ENCODE assay signal across 15 cellular contexts in genomic region chr12:50053583-50053982, GRCh38.
"Had no signal": no experiment of that assay in that cellular context is flagged by ENCODE, and none has a peak within 500 bp of the region (broad histone marks: within the 10 kb centered on the region; RNA-seq: fewer than 3 reads in every experiment).

No MANE protein-coding gene starts in this region.

- H3K9me3 ChIP-seq: gastroesophageal sphincter, upper lobe of right lung had no signal

- H3K4me3 Mint-ChIP-seq: activated CD4-positive, alpha-beta T cell treated with anti-CD3 and anti-CD28 coated beads, Interleukin-2, amount 10 ng/mL, durations not matched to agents 7 days and 5 days; activated naive CD4-positive, alpha-beta T cell treated with anti-CD3 and anti-CD28 coated beads, Interleukin-2, amount 50 U/mL, for 24 hours had no signal

- H3K27ac ChIP-seq: gastroesophageal sphincter, parathyroid adenoma, upper lobe of right lung had no signal

- H3K36me3 Mint-ChIP-seq: activated naive CD4-positive, alpha-beta T cell treated with anti-CD3 and anti-CD28 coated beads, Interleukin-2, amount 50 U/mL, for 24 hours had no signal

- H3K9me3 Mint-ChIP-seq: activated CD4-positive, alpha-beta T cell treated with anti-CD3 and anti-CD28 coated beads, Interleukin-2, amount 10 ng/mL, durations not matched to agents 7 days and 5 days; activated naive CD4-positive, alpha-beta T cell treated with anti-CD3 and anti-CD28 coated beads, Interleukin-2, amount 50 U/mL, for 24 hours had no signal

- H3K36me3 ChIP-seq: gastroesophageal sphincter, upper lobe of right lung had no signal

- ATAC-seq: gastroesophageal sphincter; left ventricle myocardium superior; stimulated activated naive CD8-positive, alpha-beta T cell treated with anti-CD3 and anti-CD28 coated beads, Interleukin-15, Interleukin-2, amounts not matched to agents 100 U/mL and 50 U/mL, for 24 hours; upper lobe of right lung had no signal

- H3K4me3 ChIP-seq: gastroesophageal sphincter, upper lobe of right lung had no signal

- H3K27ac Mint-ChIP-seq: activated CD4-positive, alpha-beta T cell treated with anti-CD3 and anti-CD28 coated beads, Interleukin-2, amount 10 ng/mL, durations not matched to agents 7 days and 5 days; activated naive CD4-positive, alpha-beta T cell treated with anti-CD3 and anti-CD28 coated beads, Interleukin-2, amount 50 U/mL, for 24 hours had no signal

- DNase-seq: activated CD4-positive, alpha-beta T cell treated with anti-CD3 and anti-CD28 coated beads, Interleukin-2, amount 10 ng/mL, durations not matched to agents 7 days and 5 days; activated CD4-positive, CD25-positive, alpha-beta regulatory T cell; activated effector memory CD4-positive, alpha-beta T cell treated with Interleukin-2 at 50 U/mL for 16 hours; central memory CD4-positive, alpha-beta T cell; cortex of kidney; effector CD8-positive, alpha-beta T cell; hippocampal formation; left ventricle myocardium superior; stimulated activated CD4-positive, alpha-beta T cell treated with anti-CD3 and anti-CD28 coated beads, Interleukin-2, amount 100 ng/mL, for 48 hours; stimulated activated naive CD8-positive, alpha-beta T cell treated with anti-CD3 and anti-CD28 coated beads, Interleukin-15, Interleukin-2, amounts not matched to agents 100 U/mL and 50 U/mL, for 24 hours; T1000; upper lobe of right lung had no signal
